In genomic region chr9:132770775-132771310, GRCh38 we compare ENCODE assay signal across 8 cellular contexts.
DNase-seq lines count a peak whose midpoint lies in the region; ATAC-seq, FAIRE-seq and TF ChIP-seq lines count a peak whose summit lies in the region.

No MANE protein-coding gene starts in this region.

- H3K9ac ChIP-seq in Loucy (ENCODE audit: low read depth, low read length, poor library complexity, severe bottlenecking), result peak overlapping the region; percentile 89

- H3K27me3 ChIP-seq in Loucy (ENCODE audit: insufficient read depth, low read length, poor library complexity, severe bottlenecking), result no peaks in the 10 kb centered on the region

- H3K79me2 ChIP-seq in Loucy (ENCODE audit: insufficient read depth, low read length), result peaks cover 7% of the 10 kb centered on the region; the same call in 1 of the 2 replicates

- H3K4me1 Mint-ChIP-seq in CD14-positive monocyte (peaks cover 12% of the 10 kb centered on the region), osteocyte (ENCODE audit: unreplicated experiment) (peaks cover 13% of the 10 kb centered on the region)

- no peak for DNase-seq in CD14-positive monocyte (ENCODE audit: low spot score)
- DNase-seq in epithelial cell of proximal tubule (ENCODE audit: low read depth), result no peak
- DNase-seq in osteocyte (ENCODE audit: extremely low spot score, unreplicated experiment), result peak; percentile 76
- no peak for DNase-seq in HT-29 (ENCODE audit: low spot score)
- no peak for DNase-seq in D721Med (ENCODE audit: insufficient read length, low spot score)
- no peak for DNase-seq in stimulated activated CD4-positive, alpha-beta T cell treated with anti-CD3 and anti-CD28 coated beads, Interleukin-2, amount 100 ng/mL, for 24 hours

- peak overlapping the region; percentile 90 for H3K4me2 ChIP-seq in Loucy (ENCODE audit: low read depth, low read length, poor library complexity, severe bottlenecking)

- peak overlapping the region; percentile 93; the same call in 1 of the 2 replicates for H2AFZ ChIP-seq in Loucy (ENCODE audit: low read length)

- H3K4me3 ChIP-seq in Loucy (ENCODE audit: low read length, poor library complexity, severe bottlenecking) (peak overlapping the region; percentile 95), epithelial cell of proximal tubule (ENCODE audit: low read depth, low read length) (peak overlapping the region; percentile 93)

- no peak for ATAC-seq in GM21381 (IDR thresholded peaks at IDR 0.05; ENCODE audit: unreplicated experiment)

- H3K27me3 Mint-ChIP-seq in CD14-positive monocyte (ENCODE audit: low read depth in 3 of 3), result peaks cover 1 to 3% (median 1%) of the 10 kb centered on the region in 3 donors
- peaks cover 13% of the 10 kb centered on the region for H3K27me3 Mint-ChIP-seq in osteocyte (ENCODE audit: unreplicated experiment)

- no peaks in the 10 kb centered on the region for H4K20me1 ChIP-seq in Loucy (ENCODE audit: insufficient read depth, low read length, poor library complexity, severe bottlenecking)

- H3K9me3 Mint-ChIP-seq in CD14-positive monocyte, result peaks cover 2 to 9% (median 7%) of the 10 kb centered on the region in 7 donors
- peaks cover 18% of the 10 kb centered on the region for H3K9me3 Mint-ChIP-seq in osteocyte (ENCODE audit: unreplicated experiment)

- peaks cover 13% of the 10 kb centered on the region for H3K4me1 ChIP-seq in Loucy (ENCODE audit: insufficient read depth, low read length, poor library complexity, severe bottlenecking)

- H3K36me3 Mint-ChIP-seq in CD14-positive monocyte (peaks cover 0 to 4% of the 10 kb centered on the region in 2 donors), osteocyte (ENCODE audit: unreplicated experiment) (no peaks in the 10 kb centered on the region)

- H3K36me3 ChIP-seq in Loucy (ENCODE audit: insufficient read depth, low read length), result no peaks in the 10 kb centered on the region

- no peaks in the 10 kb centered on the region for H3K9me3 ChIP-seq in Loucy (ENCODE audit: insufficient read depth, low read depth, low read length)

- H3K9me2 ChIP-seq in Loucy (replicated peaks; ENCODE audit: low read depth, low read length), result no peaks in the 10 kb centered on the region

- intact Hi-C loops in CD14-positive monocyte (cut with micrococcal nuclease), result no loop called here

- TF ChIP-seq CTCF in CD14-positive monocyte (IDR thresholded peaks at IDR 0.05), result no peak
- TF ChIP-seq CTCF in Loucy (conservative IDR thresholded peaks at IDR 0.05; ENCODE audit: low read length), result no peak
- no peak for TF ChIP-seq CTCF in epithelial cell of proximal tubule (conservative IDR thresholded peaks at IDR 0.05; ENCODE audit: low read depth, low read length)
- TF ChIP-seq CTCF in osteocyte (IDR thresholded peaks at IDR 0.05), result no peak
- TF ChIP-seq CTCF in D721Med (IDR thresholded peaks at IDR 0.05; ENCODE audit: insufficient read depth, missing control alignments), result no peak

- no peak for FAIRE-seq in D721Med (lab: Jason Lieb, UNC)

- H3K27ac Mint-ChIP-seq in CD14-positive monocyte (peak overlapping the region in 2 of 7 donors; percentile 26 to 36), osteocyte (ENCODE audit: unreplicated experiment) (no peak overlapping the region)

- H3F3A ChIP-seq in Loucy (ENCODE audit: low read depth), result no peaks in the 10 kb centered on the region; the same call in 1 of the 2 replicates

- H3K4me3 Mint-ChIP-seq in CD14-positive monocyte (peak overlapping the region; percentile 99 to 100), osteocyte (ENCODE audit: unreplicated experiment) (peak overlapping the region; percentile 87)
